ENCODE assay signal across 8 cellular contexts in the genomic region with DNA sequence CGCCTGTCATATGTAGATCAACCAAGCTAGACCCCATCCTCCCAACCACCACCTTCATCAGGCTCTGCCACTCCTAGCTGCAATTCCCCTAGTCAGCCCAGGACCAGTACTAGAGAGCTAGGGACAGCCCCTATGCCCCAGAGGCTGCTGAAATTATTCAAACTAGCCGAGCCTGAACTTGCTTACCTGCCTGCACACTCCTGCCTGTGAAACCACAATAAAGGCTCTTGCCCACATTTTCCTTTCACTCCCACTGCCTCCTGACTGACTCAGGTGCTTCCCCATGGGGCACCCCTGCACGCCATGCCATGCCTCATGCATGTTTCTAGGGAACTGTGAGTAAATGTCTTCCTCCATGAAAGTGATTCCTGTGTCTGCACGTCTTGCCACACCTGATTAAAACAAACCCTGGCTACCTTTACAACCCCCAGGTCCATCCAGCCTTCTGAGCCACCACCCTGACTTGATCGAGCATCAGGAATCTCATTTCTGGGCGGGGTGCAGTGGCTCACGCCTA.
DNase-seq lines count a peak whose midpoint lies in the region; ATAC-seq and TF ChIP-seq lines count a peak whose summit lies in the region.

No MANE protein-coding gene starts in this region.

- peaks cover 16% of the 10 kb centered on the region for H3F3A ChIP-seq in smooth muscle cell (ENCODE audit: low read depth)

- no peak overlapping the region for H3K27ac Mint-ChIP-seq in osteocyte (ENCODE audit: unreplicated experiment)

- H3K27me3 Mint-ChIP-seq in osteocyte (ENCODE audit: unreplicated experiment) = no peaks in the 10 kb centered on the region

- H3K9ac ChIP-seq in smooth muscle cell (ENCODE audit: low read depth) = no peak overlapping the region

- H3K36me3 Mint-ChIP-seq in osteocyte (ENCODE audit: unreplicated experiment) = no peaks in the 10 kb centered on the region

- H3K4me1 ChIP-seq in smooth muscle cell (ENCODE audit: low read depth) = peaks cover 6% of the 10 kb centered on the region

- H3K4me3 Mint-ChIP-seq in osteocyte (ENCODE audit: unreplicated experiment) = no peak overlapping the region

- H3K4me1 Mint-ChIP-seq in osteocyte (ENCODE audit: unreplicated experiment) = peaks cover 25% of the 10 kb centered on the region

- intact Hi-C loops in dorsolateral prefrontal cortex (cut with DNase I) = no loop called here

- peak; percentile 64 for DNase-seq in activated CD8-positive, alpha-beta memory T cell treated with anti-CD3 and anti-CD28 coated beads, Interleukin-2, amount 50 U/mL, for 24 hours (ENCODE audit: extremely low read depth)
- DNase-seq in smooth muscle cell (lab: John Stamatoyannopoulos, UW; ENCODE audit: unreplicated experiment) (no peak), osteocyte (ENCODE audit: extremely low spot score, unreplicated experiment) (no peak), EL (no peak), dorsolateral prefrontal cortex (no peak), SHP77 treated with DMSO at 0.1 percent for 48 hours (lab: John Stamatoyannopoulos, UW) (no peak)

- no peaks in the 10 kb centered on the region for H3K9me3 Mint-ChIP-seq in osteocyte (ENCODE audit: unreplicated experiment)

- ATAC-seq in GM19328 (IDR thresholded peaks at IDR 0.05; ENCODE audit: unreplicated experiment) (peak; percentile 65), HG03159 (IDR thresholded peaks at IDR 0.05; ENCODE audit: unreplicated experiment) (peak; percentile 76)

- TF ChIP-seq CTCF in smooth muscle cell (IDR thresholded peaks at IDR 0.05; ENCODE audit: borderline replicate concordance, insufficient read depth, poor library complexity, severe bottlenecking) (no peak), osteocyte (IDR thresholded peaks at IDR 0.05) (no peak), dorsolateral prefrontal cortex (IDR thresholded peaks at IDR 0.05 in 54 of 56, conservative IDR thresholded peaks at IDR 0.05 in 2 of 56; ENCODE audit: low read depth in 1 of 56, partially characterized antibody in 56 of 56) (no peak)

- H3K36me3 ChIP-seq in smooth muscle cell (ENCODE audit: low read depth) = no peaks in the 10 kb centered on the region

- no peaks in the 10 kb centered on the region for H3K79me2 ChIP-seq in smooth muscle cell (ENCODE audit: low read depth)

- WGBS in smooth muscle cell (ENCODE audit: low lambda C conversion rate) = 81% methylated on average over 7 of the region's 7 CpGs

- H4K20me1 ChIP-seq in smooth muscle cell (ENCODE audit: low read depth) = no peaks in the 10 kb centered on the region

- no peak overlapping the region for H2AFZ ChIP-seq in smooth muscle cell (ENCODE audit: low read depth)

- H3K9me3 ChIP-seq in smooth muscle cell (replicated peaks; ENCODE audit: low read depth) = no peaks in the 10 kb centered on the region

- H3K27ac ChIP-seq in smooth muscle cell (ENCODE audit: low read depth) (peak overlapping the region; percentile 77), dorsolateral prefrontal cortex (no peak overlapping the region)

- H3K4me2 ChIP-seq in smooth muscle cell = no peak overlapping the region

- H3K27me3 ChIP-seq in smooth muscle cell (ENCODE audit: low read depth) = no peaks in the 10 kb centered on the region
- no peaks in the 10 kb centered on the region for H3K27me3 ChIP-seq in dorsolateral prefrontal cortex

- H3K4me3 ChIP-seq in smooth muscle cell = no peak overlapping the region
- H3K4me3 ChIP-seq in dorsolateral prefrontal cortex = no peak overlapping the region
